8 cellular contexts compared by ENCODE assay signal in the genomic region with DNA sequence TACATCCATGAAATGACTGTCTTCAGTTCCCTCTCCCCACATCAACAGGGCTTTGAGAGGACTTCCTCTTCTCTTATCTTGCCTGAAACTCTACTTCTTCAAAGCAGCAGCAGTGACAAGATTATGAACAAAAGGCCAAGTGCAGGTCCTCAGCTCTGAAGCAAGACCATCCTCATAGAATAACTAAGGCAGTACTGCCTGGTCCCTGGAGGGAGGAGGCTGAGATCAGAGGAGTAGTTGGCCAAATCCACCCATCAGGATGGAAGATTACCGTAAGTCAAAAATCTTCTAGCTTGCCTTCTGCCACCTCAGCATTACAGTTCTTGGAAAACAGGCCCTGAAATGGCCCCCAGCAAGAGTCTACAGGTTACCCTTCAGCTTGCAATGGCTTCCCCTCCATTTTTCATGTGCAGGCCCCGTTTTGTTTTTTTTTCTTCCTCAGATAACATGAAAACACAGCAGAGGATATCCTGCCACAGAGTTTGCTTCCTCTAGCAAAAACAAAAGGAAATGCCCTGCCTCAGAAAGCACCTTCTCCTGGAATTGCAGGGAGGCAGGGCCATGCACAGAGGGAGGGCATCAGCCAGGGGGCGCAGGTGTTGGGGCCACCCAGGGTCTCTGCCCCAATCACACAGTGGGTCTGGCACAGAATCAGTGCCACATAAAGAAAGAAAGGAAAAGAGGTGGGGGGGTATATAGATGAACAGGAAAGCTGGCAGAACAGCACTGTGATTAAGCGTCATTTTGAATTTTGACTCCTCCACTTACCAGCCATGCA. TPM values are rescaled to one million over a fixed set of nuclear protein-coding genes. Genes with fewer than 3 reads are reported as not detected.
DNase-seq lines count a peak whose midpoint lies in the region; ATAC-seq and TF ChIP-seq lines count a peak whose summit lies in the region.

No MANE protein-coding gene starts in this region.

- H3K9me3 Mint-ChIP-seq in activated T-helper 17 cell treated with anti-CD3 and anti-CD28 coated beads, Interleukin-2, amount 50 U/mL, for 72 hours: no peaks in the 10 kb centered on the region

- peak overlapping the region; percentile 48 for H3K27ac ChIP-seq in lower lobe of right lung

- H3K9me3 ChIP-seq in lower lobe of right lung: no peaks in the 10 kb centered on the region

- TF ChIP-seq CTCF in lower lobe of right lung (IDR thresholded peaks at IDR 0.05): peak; percentile 31

- intact Hi-C loops in lower lobe of right lung (cut with DNase I) (no loop called here), posterior cingulate gyrus (cut with DNase I) (no loop called here)

- H3K4me1 Mint-ChIP-seq in activated T-helper 17 cell treated with anti-CD3 and anti-CD28 coated beads, Interleukin-2, amount 50 U/mL, for 72 hours: peaks cover 47% of the 10 kb centered on the region

- peak overlapping the region; percentile 76 for H3K4me3 Mint-ChIP-seq in activated T-helper 17 cell treated with anti-CD3 and anti-CD28 coated beads, Interleukin-2, amount 50 U/mL, for 72 hours

- no peaks in the 10 kb centered on the region for H3K27me3 ChIP-seq in lower lobe of right lung (ENCODE audit: low read depth)

- no peak overlapping the region for H3K4me3 ChIP-seq in lower lobe of right lung

- peaks cover 3% of the 10 kb centered on the region for H3K36me3 ChIP-seq in lower lobe of right lung

- DNase-seq in CD1c-positive myeloid dendritic cell (ENCODE audit: extremely low spot score) (peak; percentile 69), MV-4-11 (lab: John Stamatoyannopoulos, UW) (peak; percentile 81), lower lobe of right lung (no peak), AG08396 (ENCODE audit: low spot score) (no peak), posterior cingulate gyrus (no peak), HuH-7.5 (ENCODE audit: low spot score) (no peak)

- peak; percentile 56 for ATAC-seq in activated T-helper 17 cell treated with anti-CD3 and anti-CD28 coated beads, Interleukin-2, amount 50 U/mL, for 72 hours (replicated peaks)
- peak in 1 of 2 donors; percentile 46 for ATAC-seq in lower lobe of right lung
- no peak for ATAC-seq in GM18517 (IDR thresholded peaks at IDR 0.05; ENCODE audit: unreplicated experiment)

- H3K4me1 ChIP-seq in lower lobe of right lung: peaks cover 20% of the 10 kb centered on the region

- H3K27me3 Mint-ChIP-seq in activated T-helper 17 cell treated with anti-CD3 and anti-CD28 coated beads, Interleukin-2, amount 50 U/mL, for 72 hours: no peaks in the 10 kb centered on the region

- peaks cover 24% of the 10 kb centered on the region for H3K36me3 Mint-ChIP-seq in activated T-helper 17 cell treated with anti-CD3 and anti-CD28 coated beads, Interleukin-2, amount 50 U/mL, for 72 hours (ENCODE audit: low read depth)

- H3K27ac Mint-ChIP-seq in activated T-helper 17 cell treated with anti-CD3 and anti-CD28 coated beads, Interleukin-2, amount 50 U/mL, for 72 hours: peak overlapping the region; percentile 86

RNA-seq across cellular contexts. Expression of a gene that starts 40.0 kb away (rescaled TPM):
- total RNA-seq in activated T-helper 17 cell treated with anti-CD3 and anti-CD28 coated beads, Interleukin-2, amount 50 U/mL, for 72 hours: 1 to 10 TPM; 5.3 to 9.5 TPM
- 6.7 TPM for total RNA-seq in lower lobe of right lung

RNA-seq across cellular contexts. Expression of a gene that starts 58.3 kb away (rescaled TPM):
- 10 to 100 TPM; 30.0 to 35.5 TPM for total RNA-seq in activated T-helper 17 cell treated with anti-CD3 and anti-CD28 coated beads, Interleukin-2, amount 50 U/mL, for 72 hours
- 21.7 TPM for total RNA-seq in lower lobe of right lung

Comparison
In these comparisons a context has a peak if more than half of its experiments do, and no peak if none do; other contexts are left out.
1. DNase-seq: peak in CD1c-positive myeloid dendritic cell (single experiment) and MV-4-11 (single experiment); none in lower lobe of right lung (single experiment), AG08396 (single experiment), posterior cingulate gyrus (0 of 10) and HuH-7.5 (single experiment).